8 cellular contexts compared by ENCODE assay signal in genomic region chr11:43943357-43943930, GRCh38. TPM values are rescaled to one million over a fixed set of nuclear protein-coding genes. Genes with fewer than 3 reads are reported as not detected.
A peak's percentile ranks its signal among the peaks of the same experiment; 100 is the strongest.
DNase-seq lines count a peak whose midpoint lies in the region; ATAC-seq and TF ChIP-seq lines count a peak whose summit lies in the region.

No MANE protein-coding gene starts in this region.

- H2BK12ac ChIP-seq in neuronal stem cell (ENCODE audit: low read length), result no peak overlapping the region

- H3K36me3 ChIP-seq in PC-9 (ENCODE audit: low read depth) (no peaks in the 10 kb centered on the region), endodermal cell (ENCODE audit: control insufficient read depth, insufficient read depth, low read length) (no peaks in the 10 kb centered on the region), neuronal stem cell (replicated peaks in 1 of 2; ENCODE audit: control insufficient read depth in 2 of 2, insufficient read depth in 2 of 2, low read length in 2 of 2) (no peaks in the 10 kb centered on the region)

- H3K9me3 Mint-ChIP-seq in endodermal cell, result no peaks in the 10 kb centered on the region

- no peak overlapping the region for H2BK120ac ChIP-seq in neuronal stem cell (ENCODE audit: low read depth, low read length)

- CTCF ChIA-PET in PC-9 (lab: Charles Lee), result no interaction called here

- no peak overlapping the region for H3K27ac ChIP-seq in PC-9
- no peak overlapping the region for H3K27ac ChIP-seq in endodermal cell (ENCODE audit: low read depth, low read length)
- H3K27ac ChIP-seq in neuronal stem cell (replicated peaks; ENCODE audit: low read length), result no peak overlapping the region

- intact Hi-C loops in PC-9 (cut with micrococcal nuclease; ENCODE audit: unreplicated experiment), result no loop called here

- peaks cover 66% of the 10 kb centered on the region for H3K27me3 Mint-ChIP-seq in endodermal cell (ENCODE audit: insufficient read depth)

- no peak overlapping the region for H4K8ac ChIP-seq in neuronal stem cell (ENCODE audit: low read depth, low read length)

- DNase-seq in ELR (ENCODE audit: low read depth) (peak; percentile 17), PC-9 (no peak), endodermal cell (peak; percentile 63), neuronal stem cell (ENCODE audit: low spot score) (no peak), NCI-H2081 treated with DMSO at 0.1 percent for 48 hours (lab: John Stamatoyannopoulos, UW) (no peak)

- H3K4me3 ChIP-seq in PC-9, result peak overlapping the region; percentile 42; the same call in 1 of the 2 replicates
- H3K4me3 ChIP-seq in endodermal cell (ENCODE audit: low read length), result peak overlapping the region; percentile 74
- peak overlapping the region; percentile 52 to 89 for H3K4me3 ChIP-seq in neuronal stem cell (ENCODE audit: low read length in 2 of 2)

- peak overlapping the region; percentile 83 for H3K23ac ChIP-seq in neuronal stem cell (ENCODE audit: low read depth, low read length, poor library complexity)

- TF ChIP-seq CTCF in PC-9 (conservative IDR thresholded peaks at IDR 0.05) (no peak), endodermal cell (conservative IDR thresholded peaks at IDR 0.05) (no peak)

- H3K79me1 ChIP-seq in neuronal stem cell (ENCODE audit: low read depth, low read length), result no peaks in the 10 kb centered on the region

- no peaks in the 10 kb centered on the region for H3K36me3 Mint-ChIP-seq in endodermal cell (ENCODE audit: low read depth)

- peaks cover 67% of the 10 kb centered on the region for H3K27me3 ChIP-seq in PC-9 (ENCODE audit: insufficient read depth, low read depth)
- H3K27me3 ChIP-seq in endodermal cell (ENCODE audit: control insufficient read depth, insufficient read depth, low read length, poor library complexity, severe bottlenecking), result peaks cover 59% of the 10 kb centered on the region
- peaks cover 18 to 75% (median 35%) of the 10 kb centered on the region in 3 experiments for H3K27me3 ChIP-seq in neuronal stem cell (ENCODE audit: control insufficient read depth in 3 of 3, insufficient read depth in 3 of 3, low read depth in 1 of 3, low read length in 3 of 3)

- H3K4me1 ChIP-seq in PC-9 (replicated peaks; ENCODE audit: insufficient read depth) (peaks cover 6% of the 10 kb centered on the region; the same call in 1 of the 2 replicates), endodermal cell (ENCODE audit: control insufficient read depth, insufficient read depth, low read length) (peaks cover 3% of the 10 kb centered on the region), neuronal stem cell (ENCODE audit: control insufficient read depth in 2 of 2, insufficient read depth in 1 of 2, low read depth in 1 of 2, low read length in 2 of 2) (peaks cover 12 to 13% of the 10 kb centered on the region in 2 donors)

- POLR2A ChIA-PET in PC-9 (lab: Charles Lee; ENCODE audit: unreplicated experiment), result no interaction called here

- H3K4ac ChIP-seq in neuronal stem cell (ENCODE audit: low read length), result no peak overlapping the region

- BruUV-seq in PC-9 (replicated peaks; lab: Mats Ljungman, UMichigan), result no TSS peak

- 0 out of 2 replicates have a peak overlapping the region, but pooled peaks have one; percentile 35 for H2AFZ ChIP-seq in PC-9
- peak overlapping the region; percentile 98 for H2AFZ ChIP-seq in neuronal stem cell (ENCODE audit: low read length)

- H3K9ac ChIP-seq in endodermal cell (ENCODE audit: extremely low read depth, low read length, poor library complexity, severe bottlenecking) (no peak overlapping the region), neuronal stem cell (ENCODE audit: low read depth, low read length, poor library complexity) (peak overlapping the region; percentile 84)

- peak overlapping the region; percentile 73 for H3K18ac ChIP-seq in neuronal stem cell (ENCODE audit: low read length)

- H4K91ac ChIP-seq in neuronal stem cell (ENCODE audit: low read depth, low read length, poor library complexity), result no peak overlapping the region

- peak overlapping the region; percentile 66 for H3K4me3 Mint-ChIP-seq in endodermal cell

- no peak overlapping the region for H2AK5ac ChIP-seq in neuronal stem cell (ENCODE audit: low read depth, low read length)

- peak overlapping the region; percentile 69 for H3K4me2 ChIP-seq in PC-9
- peak overlapping the region; percentile 97 for H3K4me2 ChIP-seq in neuronal stem cell (ENCODE audit: insufficient read depth, low read length, poor library complexity, severe bottlenecking)

- H3K4me1 Mint-ChIP-seq in endodermal cell, result peaks cover 7% of the 10 kb centered on the region

- peak overlapping the region; percentile 9 for H2BK15ac ChIP-seq in neuronal stem cell (ENCODE audit: low read length)

- H3K14ac ChIP-seq in neuronal stem cell (ENCODE audit: low read length), result no peak overlapping the region

- no peak overlapping the region for H3K27ac Mint-ChIP-seq in endodermal cell

- H3K9me3 ChIP-seq in PC-9 (ENCODE audit: insufficient read depth, low read depth) (no peaks in the 10 kb centered on the region), endodermal cell (ENCODE audit: control insufficient read depth, low read length) (no peaks in the 10 kb centered on the region), neuronal stem cell (replicated peaks in 1 of 2; ENCODE audit: control insufficient read depth in 2 of 2, insufficient read depth in 1 of 2, low read depth in 1 of 2, low read length in 2 of 2) (no peaks in the 10 kb centered on the region)

- ATAC-seq in GM18867 (IDR thresholded peaks at IDR 0.05; ENCODE audit: unreplicated experiment) (no peak), GM19023 (IDR thresholded peaks at IDR 0.05; ENCODE audit: unreplicated experiment) (no peak), HG02981 (IDR thresholded peaks at IDR 0.05; ENCODE audit: unreplicated experiment) (no peak)

- H2BK5ac ChIP-seq in neuronal stem cell (ENCODE audit: low read length), result no peak overlapping the region

- no peaks in the 10 kb centered on the region for H4K20me1 ChIP-seq in PC-9 (ENCODE audit: insufficient read depth)

- H3K79me2 ChIP-seq in PC-9 (ENCODE audit: low read depth), result no peaks in the 10 kb centered on the region

- no peaks in the 10 kb centered on the region for H3K9me2 ChIP-seq in PC-9 (ENCODE audit: insufficient read depth)

- no peaks in the 10 kb centered on the region for H3F3A ChIP-seq in PC-9 (ENCODE audit: insufficient read depth, low read depth)

- WGBS in endodermal cell (ENCODE audit: insufficient coverage in 1 of 2, insufficient read length in 1 of 2), 2 experiments, result 1 to 2% methylated on average over 10 to 50 of the region's 50 CpGs
- WGBS in neuronal stem cell (ENCODE audit: extremely low coverage in 2 of 2, insufficient read length in 2 of 2, insufficient replicate concordance in 1 of 2), 2 donors, result no CpG with 5 or more reads among the region's 50 CpGs

RNA-seq across cellular contexts. Expression of gene C11orf96, which starts 1.0 kb away (rescaled TPM):
- total RNA-seq in PC-9 (2021) (not detected in 2 replicates), endodermal cell (under 1 TPM in 1 of 2 donors, not detected in 1; 0.62 TPM)
- 5.8 TPM for polyA plus RNA-seq in endodermal cell (2013, experiment 1 of 2)
- 4.9 TPM for polyA plus RNA-seq in endodermal cell (2013, experiment 2 of 2)
- polyA plus RNA-seq in neuronal stem cell (2013, experiment 1 of 2), result 3.5 TPM
- polyA plus RNA-seq in neuronal stem cell (2013, experiment 2 of 2), result 4.2 TPM

Comparison
In these comparisons a context has a peak if more than half of its experiments do, and no peak if none do; other contexts are left out.
1. DNase-seq: peak in ELR (single experiment) and endodermal cell (single experiment); none in PC-9 (0 of 2), neuronal stem cell (single experiment) and NCI-H2081 treated with DMSO at 0.1 percent for 48 hours (single experiment).
2. Peak in every context shown above with its lines, with median percentiles within 50 percentile points of each other: H3K4me3 ChIP-seq.